8 cellular contexts compared by ENCODE assay signal in genomic region chr16:52976539-52977167, GRCh38.
DNase-seq lines count a peak whose midpoint lies in the region; ATAC-seq and TF ChIP-seq lines count a peak whose summit lies in the region.

No MANE protein-coding gene starts in this region.

- TF ChIP-seq POLR2A in Peyer's patch (IDR thresholded peaks at IDR 0.05) = no peak

- no peaks in the 10 kb centered on the region for H3F3A ChIP-seq in GM23248 (ENCODE audit: insufficient read depth)

- no peak overlapping the region for H3K4me2 ChIP-seq in GM23248 (ENCODE audit: unreplicated experiment)

- H3K27ac ChIP-seq in GM23248 (no peak overlapping the region), Peyer's patch (no peak overlapping the region), right cardiac atrium (ENCODE audit: low read length) (no peak overlapping the region)

- no peaks in the 10 kb centered on the region for H3K9me2 ChIP-seq in GM23248 (ENCODE audit: insufficient read depth)

- H3K9ac ChIP-seq in GM23248 = no peak overlapping the region

- no peaks in the 10 kb centered on the region for H4K20me1 ChIP-seq in GM23248 (ENCODE audit: insufficient read depth)

- H3K79me2 ChIP-seq in GM23248 (ENCODE audit: insufficient read depth) = no peaks in the 10 kb centered on the region

- no peaks in the 10 kb centered on the region for H3K36me3 ChIP-seq in GM06990 (ENCODE audit: control insufficient read depth, insufficient read depth, low read length)
- no peaks in the 10 kb centered on the region for H3K36me3 ChIP-seq in GM23248 (ENCODE audit: low read depth)
- no peaks in the 10 kb centered on the region for H3K36me3 ChIP-seq in Peyer's patch

- H3K9me3 ChIP-seq in GM23248 (ENCODE audit: low read depth) (no peaks in the 10 kb centered on the region), Peyer's patch (no peaks in the 10 kb centered on the region), right cardiac atrium (ENCODE audit: control insufficient read depth, low read length) (no peaks in the 10 kb centered on the region)

- ATAC-seq in right cardiac atrium = peak; percentile 36 to 55
- no peak for ATAC-seq in omental fat pad (ENCODE audit: low FRiP score)

- H3K4me1 ChIP-seq in GM23248 (ENCODE audit: insufficient read depth) = no peaks in the 10 kb centered on the region
- H3K4me1 ChIP-seq in Peyer's patch = no peaks in the 10 kb centered on the region
- H3K4me1 ChIP-seq in right cardiac atrium (ENCODE audit: control insufficient read depth, insufficient read depth, low read length) = no peaks in the 10 kb centered on the region

- TF ChIP-seq CTCF in GM06990 (IDR thresholded peaks at IDR 0.05; ENCODE audit: insufficient read depth, low read length, poor library complexity, severe bottlenecking) (peak; percentile 56), Peyer's patch (IDR thresholded peaks at IDR 0.05) (peak in 4 of 6 experiments; percentile 27 to 62 (median 48)), omental fat pad (IDR thresholded peaks at IDR 0.05) (no peak)

- DNase-seq in GM06990 (ENCODE audit: extremely low read depth, insufficient read length) (no peak), GM23248 (peak; percentile 50), Peyer's patch (no peak), right cardiac atrium (no peak), HK-2 (ENCODE audit: unreplicated experiment) (no peak), midbrain (lab: John Stamatoyannopoulos, UW) (no peak), globus pallidus (ENCODE audit: low spot score) (no peak), omental fat pad (ENCODE audit: low spot score) (no peak)

- intact Hi-C loops in right cardiac atrium (cut with DNase I) = no loop called here

- H3K27me3 ChIP-seq in GM06990 (replicated peaks; ENCODE audit: control insufficient read depth, insufficient read depth, low read length) = no peaks in the 10 kb centered on the region; the same call in 1 of the 2 replicates
- no peaks in the 10 kb centered on the region for H3K27me3 ChIP-seq in GM23248 (replicated peaks; ENCODE audit: insufficient read depth)
- H3K27me3 ChIP-seq in Peyer's patch = no peaks in the 10 kb centered on the region
- no peaks in the 10 kb centered on the region for H3K27me3 ChIP-seq in right cardiac atrium (ENCODE audit: control insufficient read depth, insufficient read depth)

- H3K4me3 ChIP-seq in GM06990 (replicated peaks; ENCODE audit: low read depth, low read length) (no peak overlapping the region), GM23248 (no peak overlapping the region), Peyer's patch (no peak overlapping the region), right cardiac atrium (ENCODE audit: low read length) (no peak overlapping the region)

- in situ Hi-C loops in GM23248 (cut with MboI) = no loop called here

- H2AFZ ChIP-seq in GM23248 = no peak overlapping the region

Comparison
In these comparisons a context has a peak if more than half of its experiments do, and no peak if none do; other contexts are left out.
1. CTCF ChIP-seq: peak in GM06990 (single experiment) and Peyer's patch (4 of 6); none in omental fat pad (0 of 3).